ENCODE assay signal across 1 cellular context in the genomic region with DNA sequence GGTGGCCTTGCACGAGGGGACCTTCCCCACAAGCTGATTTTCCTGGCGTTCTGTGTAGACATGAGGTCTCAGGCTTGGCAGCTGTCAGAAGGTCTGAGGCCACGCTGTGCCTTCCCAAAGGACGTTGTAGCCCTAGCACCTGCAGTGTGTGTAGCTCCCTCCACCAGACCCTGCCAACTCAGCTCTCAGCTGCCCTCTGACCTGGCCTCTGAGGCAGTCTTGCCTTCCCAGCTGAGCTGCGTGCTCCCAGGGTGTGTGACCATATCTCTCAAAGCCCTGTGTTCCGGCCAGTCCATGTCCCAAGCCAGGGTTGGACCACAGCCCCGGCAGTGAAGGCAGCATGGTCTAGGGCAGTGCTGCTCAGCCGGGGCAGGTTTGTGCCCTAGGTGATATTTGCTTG.
TF ChIP-seq lines count a peak whose summit lies in the region.

No MANE protein-coding gene starts in this region.

TF ChIP-seq in K562, 482 proteins besides CTCF, POLR2A, EP300 and RAD21:
- TF ChIP-seq, protein P1, sequence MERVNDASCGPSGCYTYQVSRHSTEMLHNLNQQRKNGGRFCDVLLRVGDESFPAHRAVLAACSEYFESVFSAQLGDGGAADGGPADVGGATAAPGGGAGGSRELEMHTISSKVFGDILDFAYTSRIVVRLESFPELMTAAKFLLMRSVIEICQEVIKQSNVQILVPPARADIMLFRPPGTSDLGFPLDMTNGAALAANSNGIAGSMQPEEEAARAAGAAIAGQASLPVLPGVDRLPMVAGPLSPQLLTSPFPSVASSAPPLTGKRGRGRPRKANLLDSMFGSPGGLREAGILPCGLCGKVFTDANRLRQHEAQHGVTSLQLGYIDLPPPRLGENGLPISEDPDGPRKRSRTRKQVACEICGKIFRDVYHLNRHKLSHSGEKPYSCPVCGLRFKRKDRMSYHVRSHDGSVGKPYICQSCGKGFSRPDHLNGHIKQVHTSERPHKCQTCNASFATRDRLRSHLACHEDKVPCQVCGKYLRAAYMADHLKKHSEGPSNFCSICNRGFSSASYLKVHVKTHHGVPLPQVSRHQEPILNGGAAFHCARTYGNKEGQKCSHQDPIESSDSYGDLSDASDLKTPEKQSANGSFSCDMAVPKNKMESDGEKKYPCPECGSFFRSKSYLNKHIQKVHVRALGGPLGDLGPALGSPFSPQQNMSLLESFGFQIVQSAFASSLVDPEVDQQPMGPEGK (CRISPR knock-in tag; IDR thresholded peaks at IDR 0.05; ENCODE audit: borderline replicate concordance) = no peak
- no peak for TF ChIP-seq WHSC1 (IDR thresholded peaks at IDR 0.05; ENCODE audit: low read length)
- TF ChIP-seq, protein P2, sequence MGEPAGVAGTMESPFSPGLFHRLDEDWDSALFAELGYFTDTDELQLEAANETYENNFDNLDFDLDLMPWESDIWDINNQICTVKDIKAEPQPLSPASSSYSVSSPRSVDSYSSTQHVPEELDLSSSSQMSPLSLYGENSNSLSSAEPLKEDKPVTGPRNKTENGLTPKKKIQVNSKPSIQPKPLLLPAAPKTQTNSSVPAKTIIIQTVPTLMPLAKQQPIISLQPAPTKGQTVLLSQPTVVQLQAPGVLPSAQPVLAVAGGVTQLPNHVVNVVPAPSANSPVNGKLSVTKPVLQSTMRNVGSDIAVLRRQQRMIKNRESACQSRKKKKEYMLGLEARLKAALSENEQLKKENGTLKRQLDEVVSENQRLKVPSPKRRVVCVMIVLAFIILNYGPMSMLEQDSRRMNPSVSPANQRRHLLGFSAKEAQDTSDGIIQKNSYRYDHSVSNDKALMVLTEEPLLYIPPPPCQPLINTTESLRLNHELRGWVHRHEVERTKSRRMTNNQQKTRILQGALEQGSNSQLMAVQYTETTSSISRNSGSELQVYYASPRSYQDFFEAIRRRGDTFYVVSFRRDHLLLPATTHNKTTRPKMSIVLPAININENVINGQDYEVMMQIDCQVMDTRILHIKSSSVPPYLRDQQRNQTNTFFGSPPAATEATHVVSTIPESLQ (CRISPR knock-in tag; IDR thresholded peaks at IDR 0.05) = no peak
- no peak for TF ChIP-seq ZEB2 (IDR thresholded peaks at IDR 0.05)
- TF ChIP-seq ERF (CRISPR knock-in tag; IDR thresholded peaks at IDR 0.05) = no peak
- no peak for TF ChIP-seq ZKSCAN3 (CRISPR knock-in tag; IDR thresholded peaks at IDR 0.05)
- TF ChIP-seq ARID1B (IDR thresholded peaks at IDR 0.05) = no peak
- no peak for TF ChIP-seq HDAC3 (IDR thresholded peaks at IDR 0.05; ENCODE audit: borderline replicate concordance, partially characterized antibody)
- TF ChIP-seq, protein P3, sequence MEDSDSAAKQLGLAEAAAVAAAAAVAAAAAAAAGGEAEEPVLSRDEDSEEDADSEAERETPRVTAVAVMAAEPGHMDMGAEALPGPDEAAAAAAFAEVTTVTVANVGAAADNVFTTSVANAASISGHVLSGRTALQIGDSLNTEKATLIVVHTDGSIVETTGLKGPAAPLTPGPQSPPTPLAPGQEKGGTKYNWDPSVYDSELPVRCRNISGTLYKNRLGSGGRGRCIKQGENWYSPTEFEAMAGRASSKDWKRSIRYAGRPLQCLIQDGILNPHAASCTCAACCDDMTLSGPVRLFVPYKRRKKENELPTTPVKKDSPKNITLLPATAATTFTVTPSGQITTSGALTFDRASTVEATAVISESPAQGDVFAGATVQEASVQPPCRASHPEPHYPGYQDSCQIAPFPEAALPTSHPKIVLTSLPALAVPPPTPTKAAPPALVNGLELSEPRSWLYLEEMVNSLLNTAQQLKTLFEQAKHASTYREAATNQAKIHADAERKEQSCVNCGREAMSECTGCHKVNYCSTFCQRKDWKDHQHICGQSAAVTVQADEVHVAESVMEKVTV (CRISPR knock-in tag; IDR thresholded peaks at IDR 0.05) = no peak
- TF ChIP-seq, protein P4, sequence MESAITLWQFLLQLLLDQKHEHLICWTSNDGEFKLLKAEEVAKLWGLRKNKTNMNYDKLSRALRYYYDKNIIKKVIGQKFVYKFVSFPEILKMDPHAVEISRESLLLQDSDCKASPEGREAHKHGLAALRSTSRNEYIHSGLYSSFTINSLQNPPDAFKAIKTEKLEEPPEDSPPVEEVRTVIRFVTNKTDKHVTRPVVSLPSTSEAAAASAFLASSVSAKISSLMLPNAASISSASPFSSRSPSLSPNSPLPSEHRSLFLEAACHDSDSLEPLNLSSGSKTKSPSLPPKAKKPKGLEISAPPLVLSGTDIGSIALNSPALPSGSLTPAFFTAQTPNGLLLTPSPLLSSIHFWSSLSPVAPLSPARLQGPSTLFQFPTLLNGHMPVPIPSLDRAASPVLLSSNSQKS (CRISPR knock-in tag; IDR thresholded peaks at IDR 0.05) = no peak
- no peak for TF ChIP-seq ZNF707 (CRISPR knock-in tag; conservative IDR thresholded peaks at IDR 0.05)
- TF ChIP-seq, protein P5, sequence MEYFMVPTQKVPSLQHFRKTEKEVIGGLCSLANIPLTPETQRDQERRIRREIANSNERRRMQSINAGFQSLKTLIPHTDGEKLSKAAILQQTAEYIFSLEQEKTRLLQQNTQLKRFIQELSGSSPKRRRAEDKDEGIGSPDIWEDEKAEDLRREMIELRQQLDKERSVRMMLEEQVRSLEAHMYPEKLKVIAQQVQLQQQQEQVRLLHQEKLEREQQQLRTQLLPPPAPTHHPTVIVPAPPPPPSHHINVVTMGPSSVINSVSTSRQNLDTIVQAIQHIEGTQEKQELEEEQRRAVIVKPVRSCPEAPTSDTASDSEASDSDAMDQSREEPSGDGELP (CRISPR knock-in tag; IDR thresholded peaks at IDR 0.05; ENCODE audit: borderline replicate concordance) = no peak
- no peak for TF ChIP-seq TCF7L2 (IDR thresholded peaks at IDR 0.05; ENCODE audit: low read depth, low read length)
